In genomic region chrX:48476919-48477318, GRCh38 we compare ENCODE assay signal across 9 cellular contexts. TPM values are rescaled to one million over a fixed set of nuclear protein-coding genes. Genes with fewer than 3 reads are reported as not detected.
DNase-seq lines count a peak whose midpoint lies in the region; ATAC-seq, FAIRE-seq and TF ChIP-seq lines count a peak whose summit lies in the region.
"Had no signal": no experiment of that assay in that cellular context is flagged by ENCODE, and none has a peak within 500 bp of the region (broad histone marks: within the 10 kb centered on the region; RNA-seq: fewer than 3 reads in every experiment).

No MANE protein-coding gene starts in this region.

- no peaks in the 10 kb centered on the region for H3K27me3 Mint-ChIP-seq in dendritic cell treated with granulocyte-macrophage colony-stimulating factor and Interleukin-4, amounts not matched to agents 40 ng/mL and 50 ng/mL, for 4 days
- H3K27me3 Mint-ChIP-seq in naive thymus-derived CD8-positive, alpha-beta T cell = no peaks in the 10 kb centered on the region

- no peak for FAIRE-seq in RCC 7860 (lab: Jason Lieb, UNC)

- H3K4me3 ChIP-seq in BE2C (ENCODE audit: low read depth, low read length) = peak overlapping the region; percentile 89

- peaks cover 7% of the 10 kb centered on the region for H3K36me3 ChIP-seq in BE2C
- H3K36me3 ChIP-seq in KOPT-K1 (ENCODE audit: insufficient read depth, low read length) = peaks cover 32% of the 10 kb centered on the region; the same call in 1 of the 2 replicates

- H3K4me3 Mint-ChIP-seq in dendritic cell treated with granulocyte-macrophage colony-stimulating factor and Interleukin-4, amounts not matched to agents 40 ng/mL and 50 ng/mL, for 4 days = peak overlapping the region; percentile 95
- H3K4me3 Mint-ChIP-seq in naive thymus-derived CD8-positive, alpha-beta T cell = peak overlapping the region; percentile 80 to 97 (median 92)

- DNase-seq in BE2C (no peak), RCC 7860 (ENCODE audit: low spot score) (no peak), NCI-H1092 treated with DMSO at 0.1 percent for 48 hours (lab: John Stamatoyannopoulos, UW) (no peak), HT-29 (ENCODE audit: low spot score) (no peak)
- DNase-seq in naive thymus-derived CD8-positive, alpha-beta T cell = no peak
- no peak for DNase-seq in stimulated activated CD4-positive, alpha-beta T cell treated with anti-CD3 and anti-CD28 coated beads, Interleukin-12 subunit alpha, Interleukin-12 subunit beta, amount 100 ng/mL, for 4 hours
- DNase-seq: Kasumi-1 had no signal

- POLR2A ChIA-PET in naive thymus-derived CD8-positive, alpha-beta T cell (lab: Charles Lee) = interaction anchor here (0.6 to 1.5 kb wide), 4 partner anchors 12 to 121 kb away, joined by 3 read pairs; no protein-coding TSS in a partner anchor

- H3K27ac ChIP-seq in KOPT-K1 (ENCODE audit: low read depth, low read length, poor library complexity, severe bottlenecking) = peak overlapping the region; percentile 77

- TF ChIP-seq CTCF in BE2C (IDR thresholded peaks at IDR 0.05; ENCODE audit: low read depth, low read length) = no peak

- H3K4me1 Mint-ChIP-seq in dendritic cell treated with granulocyte-macrophage colony-stimulating factor and Interleukin-4, amounts not matched to agents 40 ng/mL and 50 ng/mL, for 4 days (ENCODE audit: low read depth) = peaks cover 23% of the 10 kb centered on the region
- H3K4me1 Mint-ChIP-seq in naive thymus-derived CD8-positive, alpha-beta T cell = peaks cover 21 to 28% (median 25%) of the 10 kb centered on the region in 4 donors

- H3K27me3 ChIP-seq in BE2C = no peaks in the 10 kb centered on the region

- peak overlapping the region; percentile 90 for H3K27ac Mint-ChIP-seq in dendritic cell treated with granulocyte-macrophage colony-stimulating factor and Interleukin-4, amounts not matched to agents 40 ng/mL and 50 ng/mL, for 4 days
- H3K27ac Mint-ChIP-seq in naive thymus-derived CD8-positive, alpha-beta T cell = peak overlapping the region; percentile 84 to 98 (median 94)

- no peaks in the 10 kb centered on the region for H3K4me1 ChIP-seq in BE2C

- intact Hi-C loops in dendritic cell treated with granulocyte-macrophage colony-stimulating factor and Interleukin-4, amounts not matched to agents 40 ng/mL and 50 ng/mL, for 4 days (cut with micrococcal nuclease) = loop anchor here (1.0 kb wide), 1 partner anchor 62 kb away; the partner anchor contains the start of gene TBC1D25

- no peaks in the 10 kb centered on the region for H3K9me3 Mint-ChIP-seq in dendritic cell treated with granulocyte-macrophage colony-stimulating factor and Interleukin-4, amounts not matched to agents 40 ng/mL and 50 ng/mL, for 4 days
- peaks cover 0 to 3% (median 0%) of the 10 kb centered on the region in 9 donors for H3K9me3 Mint-ChIP-seq in naive thymus-derived CD8-positive, alpha-beta T cell

- H3K9me3 ChIP-seq in BE2C = no peaks in the 10 kb centered on the region
- H3K9me3 ChIP-seq in KOPT-K1 (ENCODE audit: insufficient read depth, low read length, poor library complexity, severe bottlenecking) = no peaks in the 10 kb centered on the region

- peaks cover 53% of the 10 kb centered on the region for H3K36me3 Mint-ChIP-seq in dendritic cell treated with granulocyte-macrophage colony-stimulating factor and Interleukin-4, amounts not matched to agents 40 ng/mL and 50 ng/mL, for 4 days (ENCODE audit: low read depth)
- peaks cover 0 to 30% (median 1%) of the 10 kb centered on the region in 3 donors for H3K36me3 Mint-ChIP-seq in naive thymus-derived CD8-positive, alpha-beta T cell

- no peak for ATAC-seq in naive thymus-derived CD8-positive, alpha-beta T cell

RNA-seq across cellular contexts. Expression of gene FTSJ1, which starts 0.9 kb away (rescaled TPM):
- 122 TPM for polyA plus RNA-seq in BE2C (2012; ENCODE audit: insufficient read depth, insufficient read length, low read depth)
- 10 to 100 TPM; 50.6 to 53.0 TPM for total RNA-seq in naive thymus-derived CD8-positive, alpha-beta T cell
- 10 to 100 TPM; 61.5 to 63.4 (median 62.3) TPM for polyA plus RNA-seq in naive thymus-derived CD8-positive, alpha-beta T cell
- 102 and 118 TPM in 2 replicates for total RNA-seq in HT-29 (2014; rRNA removed; shearing (Covaris generic))

RNA-seq across cellular contexts. Expression of gene SLC38A5, which starts 6.9 kb away (rescaled TPM):
- 0.56 TPM for polyA plus RNA-seq in BE2C (2012; ENCODE audit: insufficient read depth, insufficient read length, low read depth)
- total RNA-seq in naive thymus-derived CD8-positive, alpha-beta T cell = 10 to 100 TPM; 17.0 to 18.2 TPM
- polyA plus RNA-seq in naive thymus-derived CD8-positive, alpha-beta T cell = 10 to 100 TPM; 11.9 to 18.6 (median 14.0) TPM
- 103 and 136 TPM in 2 replicates for total RNA-seq in HT-29 (2014; rRNA removed; shearing (Covaris generic))

RNA-seq across cellular contexts. Expression of gene PORCN, which starts 31.9 kb away (rescaled TPM):
- 27.1 TPM for polyA plus RNA-seq in BE2C (2012; ENCODE audit: insufficient read depth, insufficient read length, low read depth)
- total RNA-seq in naive thymus-derived CD8-positive, alpha-beta T cell = 10 to 100 TPM; 18.1 to 18.2 TPM
- 10 to 100 TPM; 10.4 to 14.9 (median 12.9) TPM for polyA plus RNA-seq in naive thymus-derived CD8-positive, alpha-beta T cell
- total RNA-seq in HT-29 (2014; rRNA removed; shearing (Covaris generic)) = 6.5 and 8.7 TPM in 2 replicates

RNA-seq across cellular contexts. Expression of gene EBP, which starts 44.7 kb away (rescaled TPM):
- polyA plus RNA-seq in BE2C (2012; ENCODE audit: insufficient read depth, insufficient read length, low read depth) = 208 TPM
- 10 to 100 TPM; 30.7 to 36.9 TPM for total RNA-seq in naive thymus-derived CD8-positive, alpha-beta T cell
- 10 to 100 TPM; 77.0 to 88.8 (median 85.2) TPM for polyA plus RNA-seq in naive thymus-derived CD8-positive, alpha-beta T cell
- 285 and 311 TPM in 2 replicates for total RNA-seq in HT-29 (2014; rRNA removed; shearing (Covaris generic))
